ENCODE assay signal across 16 cellular contexts in genomic region chr15:90681056-90681455, GRCh38. TPM values are rescaled to one million over a fixed set of nuclear protein-coding genes. Genes with fewer than 3 reads are reported as not detected.
DNase-seq lines count a peak whose midpoint lies in the region; ATAC-seq, FAIRE-seq and TF ChIP-seq lines count a peak whose summit lies in the region.
"Had no signal": no experiment of that assay in that cellular context is flagged by ENCODE, and none has a peak within 500 bp of the region (broad histone marks: within the 10 kb centered on the region; RNA-seq: fewer than 3 reads in every experiment).

No MANE protein-coding gene starts in this region.

- CTCF ChIA-PET in endothelial cell of umbilical vein (lab: Charles Lee) = interaction anchor here (1.3 to 2.4 kb wide), 2 partner anchors 28 to 33 kb away, joined by 3 to 10 read pairs; no protein-coding TSS in a partner anchor

- H3K9me1 ChIP-seq in endothelial cell of umbilical vein (replicated peaks; ENCODE audit: control insufficient read depth, extremely low read depth, insufficient read depth, low read length) = no peaks in the 10 kb centered on the region

- TF ChIP-seq CTCF in endothelial cell of umbilical vein (IDR thresholded peaks at IDR 0.05; ENCODE audit: extremely low read depth in 1 of 2, insufficient read depth in 1 of 2, low read depth in 1 of 2, low read length in 2 of 2) (no peak), gastrocnemius medialis (IDR thresholded peaks at IDR 0.05 in 4 of 5, conservative IDR thresholded peaks at IDR 0.05 in 1 of 5) (no peak), MM.1S (IDR thresholded peaks at IDR 0.05; ENCODE audit: low read length) (no peak), mucosa of descending colon (IDR thresholded peaks at IDR 0.05) (no peak)

- H3K4me3 ChIP-seq in ACC112 (ENCODE audit: low read depth, low read length) (no peak overlapping the region), SK-N-MC (no peak overlapping the region), endothelial cell of umbilical vein (replicated peaks in 1 of 3; ENCODE audit: insufficient read depth in 1 of 3, low read depth in 1 of 3, low read length in 3 of 3) (no peak overlapping the region), gastrocnemius medialis (no peak overlapping the region), MM.1S (ENCODE audit: low read length) (no peak overlapping the region), mucosa of descending colon (no peak overlapping the region)

- DNase-seq in SK-N-MC (ENCODE audit: low read depth, low spot score) (no peak), endothelial cell of umbilical vein (ENCODE audit: low read depth, low spot score) (no peak), gastrocnemius medialis (no peak), MM.1S (no peak), mucosa of descending colon (no peak)
- DNase-seq: activated CD8-positive, alpha-beta memory T cell treated with anti-CD3 and anti-CD28 coated beads, Interleukin-2, amount 10 ng/mL, durations not matched to agents 7 days and 5 days; KBM-7; naive B cell; NCI-H1092; NCI-H2171; stimulated activated naive CD8-positive, alpha-beta T cell treated with anti-CD3 and anti-CD28 coated beads, Interleukin-15, Interleukin-2, amounts not matched to agents 100 U/mL and 50 U/mL, for 24 hours; T-helper 2 cell had no signal

- H3K27me3 ChIP-seq in ACC112 (ENCODE audit: insufficient read depth, low read length) = no peaks in the 10 kb centered on the region
- H3K27me3 ChIP-seq in endothelial cell of umbilical vein (ENCODE audit: control insufficient read depth in 2 of 2, insufficient read depth in 2 of 2, low read length in 2 of 2) = no peaks in the 10 kb centered on the region
- H3K27me3 ChIP-seq in gastrocnemius medialis = no peaks in the 10 kb centered on the region
- peaks cover 8% of the 10 kb centered on the region; the same call in 1 of the 2 replicates for H3K27me3 ChIP-seq in MM.1S (replicated peaks; ENCODE audit: insufficient read depth, low read length)

- peak overlapping the region; percentile 57 for H2AFZ ChIP-seq in ACC112 (ENCODE audit: low read length, unreplicated experiment)
- peak overlapping the region; percentile 54 for H2AFZ ChIP-seq in endothelial cell of umbilical vein (ENCODE audit: low read depth, low read length)
- H2AFZ ChIP-seq in MM.1S (ENCODE audit: low read length) = no peak overlapping the region

- peaks cover 30% of the 10 kb centered on the region for H3K4me1 ChIP-seq in ACC112 (ENCODE audit: control insufficient read depth, insufficient read depth, low read length, unreplicated experiment)
- peaks cover 7% of the 10 kb centered on the region for H3K4me1 ChIP-seq in endothelial cell of umbilical vein (ENCODE audit: control insufficient read depth, extremely low read depth, insufficient read depth, low read length)
- peaks cover 0 to 6% of the 10 kb centered on the region in 2 donors for H3K4me1 ChIP-seq in gastrocnemius medialis
- H3K4me1 ChIP-seq in MM.1S (ENCODE audit: low read length) = peaks cover 11% of the 10 kb centered on the region
- H3K4me1 ChIP-seq in mucosa of descending colon (ENCODE audit: low read depth) = peaks cover 6% of the 10 kb centered on the region

- no TSS peak for BruUV-seq in endothelial cell of umbilical vein (replicated peaks; lab: Mats Ljungman, UMichigan)

- H3K9ac ChIP-seq in SK-N-MC (ENCODE audit: insufficient read length) = peak overlapping the region; percentile 7
- no peak overlapping the region for H3K9ac ChIP-seq in endothelial cell of umbilical vein (replicated peaks; ENCODE audit: extremely low read depth, insufficient read depth, low read length)
- no peak overlapping the region for H3K9ac ChIP-seq in MM.1S (ENCODE audit: low read length)

- H3K36me3 ChIP-seq in ACC112 (ENCODE audit: insufficient read depth, low read length) (no peaks in the 10 kb centered on the region), SK-N-MC (ENCODE audit: insufficient read depth, low read length) (no peaks in the 10 kb centered on the region; the same call in 1 of the 2 replicates), endothelial cell of umbilical vein (ENCODE audit: control insufficient read depth in 2 of 2, extremely low read depth in 1 of 2, insufficient read depth in 2 of 2, low read length in 2 of 2) (no peaks in the 10 kb centered on the region), gastrocnemius medialis (no peaks in the 10 kb centered on the region), MM.1S (replicated peaks; ENCODE audit: insufficient read depth, low read length) (no peaks in the 10 kb centered on the region), mucosa of descending colon (ENCODE audit: low read depth) (no peaks in the 10 kb centered on the region)

- in situ Hi-C loops in gastrocnemius medialis (cut with MboI; ENCODE audit: low sequenced_read_pairs in 4 of 4) = no loop called here

- H3K27ac ChIP-seq in ACC112 (ENCODE audit: low read depth, low read length) (peak overlapping the region; percentile 98), SK-N-MC (peak overlapping the region; percentile 90), endothelial cell of umbilical vein (ENCODE audit: insufficient read depth, low read depth, low read length) (peak overlapping the region; percentile 23), gastrocnemius medialis (peak overlapping the region in 3 of 4 donors; percentile 38 to 46 (median 42)), MM.1S (ENCODE audit: low read length) (no peak overlapping the region)

- dilution Hi-C loops in endothelial cell of umbilical vein (cut with MboI; ENCODE audit: extremely low pct_ligation_motif_present, low sequenced_read_pairs) = no loop called here

- H4K20me1 ChIP-seq in endothelial cell of umbilical vein (replicated peaks; ENCODE audit: control insufficient read depth, extremely low read depth, insufficient read depth, low read length) (no peaks in the 10 kb centered on the region), MM.1S (ENCODE audit: insufficient read depth, low read length) (no peaks in the 10 kb centered on the region)

- FAIRE-seq in endothelial cell of umbilical vein (lab: Jason Lieb, UNC) = no peak

- POLR2A ChIA-PET in endothelial cell of umbilical vein (lab: Charles Lee) = no interaction called here

- peaks cover 5% of the 10 kb centered on the region for H3F3A ChIP-seq in MM.1S (ENCODE audit: insufficient read depth, low read length)

- intact Hi-C loops in endothelial cell of umbilical vein (cut with micrococcal nuclease) (no loop called here), gastrocnemius medialis (cut with DNase I; ENCODE audit: low total_unique reads) (no loop called here), mucosa of descending colon (cut with DNase I, micrococcal nuclease) (no loop called here)

- H3K9me3 ChIP-seq in SK-N-MC (ENCODE audit: low read depth, low read length) (no peaks in the 10 kb centered on the region), endothelial cell of umbilical vein (replicated peaks; ENCODE audit: control insufficient read depth, insufficient read depth, low read length) (no peaks in the 10 kb centered on the region), gastrocnemius medialis (no peaks in the 10 kb centered on the region), MM.1S (replicated peaks; ENCODE audit: insufficient read depth, low read length) (no peaks in the 10 kb centered on the region), mucosa of descending colon (no peaks in the 10 kb centered on the region)

- ATAC-seq in gastrocnemius medialis = peak in 1 of 2 donors; percentile 7
- ATAC-seq in GM19395 (IDR thresholded peaks at IDR 0.05; ENCODE audit: unreplicated experiment) = no peak
- ATAC-seq in mucosa of descending colon = no peak
- no peak for ATAC-seq in GM18517 (IDR thresholded peaks at IDR 0.05; ENCODE audit: unreplicated experiment)
- ATAC-seq: activated CD8-positive, alpha-beta memory T cell treated with anti-CD3 and anti-CD28 coated beads, Interleukin-2, amount 10 ng/mL, durations not matched to agents 7 days and 5 days; left lobe of liver had no signal

- no peaks in the 10 kb centered on the region for H3K9me2 ChIP-seq in MM.1S (replicated peaks; ENCODE audit: insufficient read depth, low read length)

- H3K79me2 ChIP-seq in ACC112 (ENCODE audit: control insufficient read depth, insufficient read depth, low read length, unreplicated experiment) (no peaks in the 10 kb centered on the region), endothelial cell of umbilical vein (ENCODE audit: control insufficient read depth, insufficient read depth, low read length) (no peaks in the 10 kb centered on the region), MM.1S (ENCODE audit: low read length) (no peaks in the 10 kb centered on the region)

- H3K4me2 ChIP-seq in endothelial cell of umbilical vein (ENCODE audit: insufficient read depth, low read length) = no peak overlapping the region
- H3K4me2 ChIP-seq in MM.1S (ENCODE audit: low read depth, low read length) = no peak overlapping the region

- TF ChIP-seq POLR2A in endothelial cell of umbilical vein (IDR thresholded peaks at IDR 0.05; ENCODE audit: low read depth, low read length) (no peak), gastrocnemius medialis (IDR thresholded peaks at IDR 0.05) (no peak)

TF ChIP-seq in endothelial cell of umbilical vein, 7 proteins besides CTCF, POLR2A, EP300 and RAD21:
- TF ChIP-seq JUN (IDR thresholded peaks at IDR 0.05; ENCODE audit: borderline replicate concordance, insufficient read depth, insufficient read length, low read depth) (no peak), EZH2 (IDR thresholded peaks at IDR 0.05; ENCODE audit: borderline replicate concordance, low read depth, low read length, severe bottlenecking) (no peak), MYC (IDR thresholded peaks at IDR 0.05; ENCODE audit: low read depth, low read length) (no peak), POLR2AphosphoS5 (IDR thresholded peaks at IDR 0.05; ENCODE audit: insufficient read depth, low read depth, low read length) (no peak), GATA2 (IDR thresholded peaks at IDR 0.05; ENCODE audit: insufficient read depth, insufficient read length, low read depth, low read length) (no peak), FOS (IDR thresholded peaks at IDR 0.05; ENCODE audit: borderline replicate concordance, insufficient read depth, low read length) (no peak), MAX (IDR thresholded peaks at IDR 0.05; ENCODE audit: insufficient read depth, insufficient read length) (no peak)
TF ChIP-seq in endothelial cell of umbilical vein: peak in this region for 0.

RNA-seq across cellular contexts. Expression of gene BLM, which starts 36.1 kb away (rescaled TPM):
- 17.3 and 18.6 TPM in 2 replicates for total RNA-seq in endothelial cell of umbilical vein
- polyA plus RNA-seq in endothelial cell of umbilical vein = 3.2 and 3.8 TPM in 2 replicates
- 4.4 and 5.0 TPM in 2 replicates for polyA plus RNA-seq in endothelial cell of umbilical vein (2011; cell fraction: cytosol; rRNA removed)
- polyA plus RNA-seq in endothelial cell of umbilical vein (2011; cell fraction: nucleus; rRNA removed) = 11.0 and 16.9 TPM in 2 replicates
- polyA plus RNA-seq in endothelial cell of umbilical vein (2012) = 4.4 and 6.8 TPM in 2 replicates
- polyA minus RNA-seq in endothelial cell of umbilical vein = 12.0 and 16.0 TPM in 2 replicates
- 13.8 TPM for polyA minus RNA-seq in endothelial cell of umbilical vein (2011; cell fraction: cytosol; rRNA and poly(A)+ RNA removed)
- polyA minus RNA-seq in endothelial cell of umbilical vein (2011; cell fraction: nucleus; rRNA and poly(A)+ RNA removed) = 4.9 and 16.2 TPM in 2 replicates
- 10 to 100 TPM; 11.6 to 18.2 (median 14.5) TPM for total RNA-seq in gastrocnemius medialis
- total RNA-seq in mucosa of descending colon = 1 to 10 TPM; 2.9 to 7.2 (median 4.1) TPM
